In the genomic region with DNA sequence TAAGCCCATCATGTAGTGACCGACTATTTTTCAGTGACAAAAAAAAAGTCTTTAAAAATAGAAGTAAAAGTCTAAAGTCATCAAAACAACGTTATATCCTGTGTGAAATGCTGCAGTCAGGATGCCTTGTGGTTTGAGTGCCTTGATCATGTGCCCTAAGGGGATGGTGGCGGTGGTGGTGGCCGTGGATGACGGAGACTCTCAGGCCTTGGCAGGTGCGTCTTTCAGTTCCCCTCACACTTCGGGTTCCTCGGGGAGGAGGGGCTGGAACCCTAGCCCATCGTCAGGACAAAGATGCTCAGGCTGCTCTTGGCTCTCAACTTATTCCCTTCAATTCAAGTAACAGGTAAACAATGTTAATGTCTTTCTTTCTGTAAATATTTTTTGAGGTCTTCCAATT, we compare ENCODE assay signal across 9 cellular contexts.
DNase-seq lines count a peak whose midpoint lies in the region; ATAC-seq and TF ChIP-seq lines count a peak whose summit lies in the region.
"Had no signal": no experiment of that assay in that cellular context is flagged by ENCODE, and none has a peak within 500 bp of the region (broad histone marks: within the 10 kb centered on the region; RNA-seq: fewer than 3 reads in every experiment).

TSS of gene CD28 (plus strand) at position 237 of the 400 bp plus-strand sequence. CDS start at position 295, 58 bp downstream.

- no peaks in the 10 kb centered on the region for H3K79me2 ChIP-seq in OCI-LY1 (ENCODE audit: insufficient read depth, low read length)

- peak within 1 kb of the TSS; percentile 61 for H3K4me3 ChIP-seq in GM06990 (replicated peaks; ENCODE audit: low read depth, low read length)
- H3K4me3 ChIP-seq in OCI-LY1 (ENCODE audit: low read depth, low read length, poor library complexity, severe bottlenecking): no peak within 1 kb of the TSS
- no peak within 1 kb of the TSS for H3K4me3 ChIP-seq in WERI-Rb-1 (ENCODE audit: low read depth, low read length)
- H3K4me3 ChIP-seq: cardiac muscle cell had no signal

- no peaks in the 10 kb centered on the region for H3K36me3 ChIP-seq in GM06990 (ENCODE audit: control insufficient read depth, insufficient read depth, low read length)
- no peaks in the 10 kb centered on the region; the same call in 1 of the 2 replicates for H3K36me3 ChIP-seq in OCI-LY1 (ENCODE audit: insufficient read depth, low read length)
- no peaks in the 10 kb centered on the region for H3K36me3 ChIP-seq in WERI-Rb-1
- H3K36me3 ChIP-seq: cardiac muscle cell had no signal

- no peaks in the 10 kb centered on the region for H3K9me2 ChIP-seq in OCI-LY1 (ENCODE audit: low read depth, low read length)

- peaks cover 6% of the 10 kb centered on the region; the same call in 1 of the 2 replicates for H3K9me3 ChIP-seq in OCI-LY1 (ENCODE audit: low read length)
- H3K9me3 ChIP-seq in WERI-Rb-1 (ENCODE audit: severe bottlenecking): no peaks in the 10 kb centered on the region

- no peaks in the 10 kb centered on the region for H4K20me1 ChIP-seq in OCI-LY1 (ENCODE audit: insufficient read depth, low read length)

- no peaks in the 10 kb centered on the region for H3F3A ChIP-seq in OCI-LY1 (ENCODE audit: insufficient read depth, low read length)

- TF ChIP-seq CTCF in GM06990 (IDR thresholded peaks at IDR 0.05; ENCODE audit: insufficient read depth, low read length, poor library complexity, severe bottlenecking) (no peak), OCI-LY1 (IDR thresholded peaks at IDR 0.05; ENCODE audit: low read length) (no peak), WERI-Rb-1 (IDR thresholded peaks at IDR 0.05; ENCODE audit: low read depth, low read length) (no peak)

- H2AFZ ChIP-seq in OCI-LY1 (ENCODE audit: low read length): no peak within 1 kb of the TSS

- no peaks in the 10 kb centered on the region for H3K27me3 ChIP-seq in GM06990 (replicated peaks; ENCODE audit: control insufficient read depth, insufficient read depth, low read length)
- no peaks in the 10 kb centered on the region for H3K27me3 ChIP-seq in OCI-LY1 (ENCODE audit: insufficient read depth, low read length)
- H3K27me3 ChIP-seq in WERI-Rb-1 (ENCODE audit: insufficient read depth, low read depth, severe bottlenecking): no peaks in the 10 kb centered on the region
- H3K27me3 ChIP-seq: cardiac muscle cell had no signal

- DNase-seq in GM06990 (ENCODE audit: extremely low read depth, insufficient read length): peak; percentile 86
- DNase-seq in activated naive CD4-positive, alpha-beta T cell (lab: John Stamatoyannopoulos, UW): peak; percentile 53 to 76 (median 70)
- peak; percentile 55 to 83 (median 69) for DNase-seq in stimulated activated CD4-positive, alpha-beta T cell treated with anti-CD3 and anti-CD28 coated beads, Interleukin-1b, Interleukin-23, amount 100 ng/mL, for 24 hours (ENCODE audit: low read depth in 4 of 4, low spot score in 1 of 4)
- DNase-seq in WERI-Rb-1: no peak
- DNase-seq in T1000 (lab: John Stamatoyannopoulos, UW): no peak
- no peak for DNase-seq in NCI-H2196 treated with DMSO at 0.1 percent for 48 hours (lab: John Stamatoyannopoulos, UW; ENCODE audit: unreplicated experiment)

- H3K4me1 ChIP-seq in OCI-LY1 (ENCODE audit: insufficient read depth, low read length, severe bottlenecking): peaks cover 26% of the 10 kb centered on the region

- peak within 1 kb of the TSS; percentile 25 for H3K4me2 ChIP-seq in OCI-LY1 (ENCODE audit: low read length)

- H3K27ac ChIP-seq in OCI-LY1 (ENCODE audit: low read depth, low read length, poor library complexity, severe bottlenecking): no peak within 1 kb of the TSS
- H3K27ac ChIP-seq in WERI-Rb-1: no peak within 1 kb of the TSS
- H3K27ac ChIP-seq: cardiac muscle cell had no signal

- peak; percentile 99 for ATAC-seq in GM21825 (IDR thresholded peaks at IDR 0.05; ENCODE audit: unreplicated experiment)

- H3K9ac ChIP-seq in OCI-LY1 (ENCODE audit: low read length): no peak within 1 kb of the TSS

Comparison
In these comparisons a context has a peak if more than half of its experiments do, and no peak if none do; other contexts are left out.
1. DNase-seq: peak in GM06990 (single experiment), activated naive CD4-positive, alpha-beta T cell (4 of 4) and stimulated activated CD4-positive, alpha-beta T cell treated with anti-CD3 and anti-CD28 coated beads, Interleukin-1b, Interleukin-23, amount 100 ng/mL, for 24 hours (4 of 4); none in WERI-Rb-1 (single experiment), T1000 (single experiment) and NCI-H2196 treated with DMSO at 0.1 percent for 48 hours (single experiment).